Comparison of ENCODE assay signal across 22 cellular contexts in the genomic region with DNA sequence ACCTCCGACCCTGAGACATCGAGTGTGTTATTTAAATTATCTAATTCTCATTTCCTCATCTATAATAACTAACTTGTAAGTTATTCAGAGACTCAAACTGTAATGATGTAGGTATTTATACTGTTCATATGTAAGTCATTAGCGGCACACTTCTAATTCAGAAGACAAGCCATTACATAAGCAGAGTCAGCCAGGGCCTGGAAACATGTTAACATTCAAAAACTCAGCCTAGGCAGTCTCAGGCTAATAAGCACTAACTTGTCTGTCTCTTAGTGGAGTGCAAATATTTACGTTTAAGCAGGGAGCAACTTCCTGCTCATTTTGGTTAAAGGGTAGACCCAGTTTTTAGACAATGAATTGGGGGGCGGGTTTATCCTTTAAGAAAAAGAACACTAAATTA.
DNase-seq lines count a peak whose midpoint lies in the region; ATAC-seq, FAIRE-seq and TF ChIP-seq lines count a peak whose summit lies in the region.
"Had no signal": no experiment of that assay in that cellular context is flagged by ENCODE, and none has a peak within 500 bp of the region (broad histone marks: within the 10 kb centered on the region; RNA-seq: fewer than 3 reads in every experiment).

No MANE protein-coding gene starts in this region.

- TF ChIP-seq POLR2A in H54 (IDR thresholded peaks at IDR 0.05; ENCODE audit: low read depth, low read length) (no peak), sigmoid colon (IDR thresholded peaks at IDR 0.05) (no peak)

- H3K27me3 ChIP-seq in foreskin keratinocyte = no peaks in the 10 kb centered on the region
- no peaks in the 10 kb centered on the region for H3K27me3 ChIP-seq in sigmoid colon
- H3K27me3 ChIP-seq: BE2C had no signal

- H3K36me3 ChIP-seq in sigmoid colon = no peaks in the 10 kb centered on the region
- H3K36me3 ChIP-seq: BE2C, HAP-1 had no signal

- no peak for TF ChIP-seq CTCF in foreskin keratinocyte (conservative IDR thresholded peaks at IDR 0.05)
- no peak for TF ChIP-seq CTCF in sigmoid colon (IDR thresholded peaks at IDR 0.05)

- TF ChIP-seq EP300 in sigmoid colon (IDR thresholded peaks at IDR 0.05) = no peak

- DNase-seq in DMS153 (lab: John Stamatoyannopoulos, UW) (peak; percentile 61), H54 (ENCODE audit: insufficient read length, low spot score) (no peak), NCI-H748 (lab: John Stamatoyannopoulos, UW; ENCODE audit: unreplicated experiment) (peak; percentile 66), foreskin keratinocyte (peak; percentile 28 to 39), sigmoid colon (no peak), glomerular visceral epithelial cell (ENCODE audit: extremely low spot score) (no peak)
- no peak for DNase-seq in central memory CD4-positive, alpha-beta T cell
- DNase-seq: ACHN; BE2C; Calu3; CD4-positive, alpha-beta T cell; Kasumi-1; MM.1S; NCI-H1092 treated with DMSO at 0.1 percent for 48 hours; NCI-H187 treated with DMSO at 0.1 percent for 48 hours; Right ventricle myocardium superior; T-cell had no signal

- peak; percentile 23 for FAIRE-seq in H54 (lab: Jason Lieb, UNC)
- FAIRE-seq: GM19239, RCC 7860 had no signal

- intact Hi-C loops in sigmoid colon (cut with DNase I) = no loop called here

- WGBS in sigmoid colon, 2 donors = 34 to 71% methylated on average over 5 of the region's 5 CpGs

- H3K9me3 ChIP-seq in sigmoid colon = no peaks in the 10 kb centered on the region
- H3K9me3 ChIP-seq: BE2C, HAP-1 had no signal

- ATAC-seq in foreskin keratinocyte (no peak), GM21619 (IDR thresholded peaks at IDR 0.05; ENCODE audit: unreplicated experiment) (no peak)
- ATAC-seq: T-cell had no signal

- H3K27ac ChIP-seq in foreskin keratinocyte = no peak overlapping the region
- H3K27ac ChIP-seq in sigmoid colon = no peak overlapping the region
- H3K27ac ChIP-seq: SK-N-MC had no signal

- no peak overlapping the region for H3K4me3 ChIP-seq in sigmoid colon
- H3K4me3 ChIP-seq: HAP-1, SK-N-MC had no signal

- peaks cover 13% of the 10 kb centered on the region for H3K4me1 ChIP-seq in foreskin keratinocyte
- peaks cover 0 to 9% (median 0%) of the 10 kb centered on the region in 4 donors for H3K4me1 ChIP-seq in sigmoid colon
- H3K4me1 ChIP-seq: BE2C, HAP-1 had no signal

Comparison
In these comparisons a context has a peak if more than half of its experiments do, and no peak if none do; other contexts are left out.
1. DNase-seq: peak in DMS153 (single experiment), NCI-H748 (single experiment) and foreskin keratinocyte (2 of 2); none in H54 (single experiment), sigmoid colon (single experiment), glomerular visceral epithelial cell (single experiment) and central memory CD4-positive, alpha-beta T cell (single experiment).